Comparison of ENCODE assay signal across 1 cellular context in the genomic region with DNA sequence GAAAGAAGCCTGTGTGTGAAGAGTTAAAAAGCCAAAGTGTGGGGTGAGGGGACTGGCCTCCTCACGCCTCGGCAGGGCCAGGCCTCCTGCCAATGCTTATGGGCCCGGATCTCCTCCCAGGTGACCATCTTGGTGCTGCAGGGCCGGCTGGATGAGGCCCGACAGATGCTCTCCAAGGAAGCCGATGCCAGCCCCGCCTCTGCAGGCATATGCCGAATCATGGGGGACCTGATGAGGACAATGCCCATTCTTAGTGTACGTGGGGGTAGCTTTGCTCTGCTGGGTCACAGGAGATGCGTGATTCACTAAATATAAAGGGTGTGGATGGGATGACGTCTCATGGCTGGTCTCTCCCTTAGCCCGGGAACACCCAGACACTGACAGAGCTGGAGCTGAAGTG.
TF ChIP-seq lines count a peak whose summit lies in the region.

No MANE protein-coding gene starts in this region.

TF ChIP-seq in HepG2, 621 proteins besides CTCF, POLR2A, EP300 and RAD21:
- peak; percentile 28 for TF ChIP-seq AGO2 (optimal IDR thresholded peaks at IDR 0.05; ENCODE audit: low read depth, low read length)
- TF ChIP-seq, protein P1, sequence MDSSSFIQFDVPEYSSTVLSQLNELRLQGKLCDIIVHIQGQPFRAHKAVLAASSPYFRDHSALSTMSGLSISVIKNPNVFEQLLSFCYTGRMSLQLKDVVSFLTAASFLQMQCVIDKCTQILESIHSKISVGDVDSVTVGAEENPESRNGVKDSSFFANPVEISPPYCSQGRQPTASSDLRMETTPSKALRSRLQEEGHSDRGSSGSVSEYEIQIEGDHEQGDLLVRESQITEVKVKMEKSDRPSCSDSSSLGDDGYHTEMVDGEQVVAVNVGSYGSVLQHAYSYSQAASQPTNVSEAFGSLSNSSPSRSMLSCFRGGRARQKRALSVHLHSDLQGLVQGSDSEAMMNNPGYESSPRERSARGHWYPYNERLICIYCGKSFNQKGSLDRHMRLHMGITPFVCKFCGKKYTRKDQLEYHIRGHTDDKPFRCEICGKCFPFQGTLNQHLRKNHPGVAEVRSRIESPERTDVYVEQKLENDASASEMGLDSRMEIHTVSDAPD (CRISPR knock-in tag; IDR thresholded peaks at IDR 0.05): no peak
TF ChIP-seq in HepG2: peak in this region for 1.
